ENCODE assay signal across 8 cellular contexts in the genomic region with DNA sequence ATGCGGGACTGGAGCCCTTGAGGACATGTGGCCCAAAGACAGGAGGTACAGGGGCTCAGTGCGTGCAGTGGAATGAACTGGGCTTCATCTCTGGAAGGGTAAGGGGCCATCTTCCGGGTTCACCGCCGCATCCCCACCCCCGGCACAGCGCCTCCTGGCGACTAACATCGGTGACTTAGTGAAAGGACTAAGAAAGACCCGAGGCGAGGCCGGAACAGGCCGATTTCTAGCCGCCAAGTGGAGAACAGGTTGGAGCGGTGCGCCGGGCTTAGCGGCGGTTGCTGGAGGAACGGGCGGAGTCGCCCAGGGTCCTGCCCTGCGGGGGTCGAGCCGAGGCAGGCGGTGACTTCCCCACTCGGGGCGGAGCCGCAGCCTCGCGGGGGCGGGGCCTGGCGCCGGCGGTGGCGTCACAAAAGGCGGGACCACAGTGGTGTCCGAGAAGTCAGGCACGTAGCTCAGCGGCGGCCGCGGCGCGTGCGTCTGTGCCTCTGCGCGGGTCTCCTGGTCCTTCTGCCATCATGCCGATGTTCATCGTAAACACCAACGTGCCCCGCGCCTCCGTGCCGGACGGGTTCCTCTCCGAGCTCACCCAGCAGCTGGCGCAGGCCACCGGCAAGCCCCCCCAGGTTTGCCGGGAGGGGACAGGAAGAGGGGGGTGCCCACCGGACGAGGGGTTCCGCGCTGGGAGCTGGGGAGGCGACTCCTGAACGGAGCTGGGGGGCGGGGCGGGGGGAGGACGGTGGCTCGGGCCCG.
DNase-seq lines count a peak whose midpoint lies in the region; ATAC-seq lines count a peak whose summit lies in the region.

TSS of gene MIF (plus strand) at position 427 of the 753 bp plus-strand sequence. CDS start at position 519, 92 bp downstream.

- peak; percentile 98 for DNase-seq in AG20443 (ENCODE audit: low spot score)
- DNase-seq in NCI-H446 (lab: John Stamatoyannopoulos, UW) = peak; percentile 85 to 97
- peak; percentile 90 for DNase-seq in activated CD4-positive, CD25-positive, alpha-beta regulatory T cell treated with anti-CD3 and anti-CD28 coated beads, Interleukin-2, amount 50 U/mL, for 16 hours (ENCODE audit: low read depth, low spot score)
- DNase-seq in central memory CD4-positive, alpha-beta T cell = peak; percentile 93
- peak; percentile 94 for DNase-seq in iris pigment epithelial cell (ENCODE audit: low read depth)
- peak; percentile 97 for DNase-seq in stimulated activated CD4-positive, alpha-beta T cell treated with anti-CD3 and anti-CD28 coated beads, Interleukin-12 subunit alpha, Interleukin-12 subunit beta, amount 100 ng/mL, for 4 hours

- ATAC-seq in GM19025 (IDR thresholded peaks at IDR 0.05; ENCODE audit: low read depth, unreplicated experiment) (peak; percentile 83), HG03280 (IDR thresholded peaks at IDR 0.05; ENCODE audit: unreplicated experiment) (peak; percentile 77)

Comparison
In these comparisons a context has a peak if more than half of its experiments do, and no peak if none do; other contexts are left out.
1. Peak in every context shown above with its lines: DNase-seq and ATAC-seq.